In the genomic region with DNA sequence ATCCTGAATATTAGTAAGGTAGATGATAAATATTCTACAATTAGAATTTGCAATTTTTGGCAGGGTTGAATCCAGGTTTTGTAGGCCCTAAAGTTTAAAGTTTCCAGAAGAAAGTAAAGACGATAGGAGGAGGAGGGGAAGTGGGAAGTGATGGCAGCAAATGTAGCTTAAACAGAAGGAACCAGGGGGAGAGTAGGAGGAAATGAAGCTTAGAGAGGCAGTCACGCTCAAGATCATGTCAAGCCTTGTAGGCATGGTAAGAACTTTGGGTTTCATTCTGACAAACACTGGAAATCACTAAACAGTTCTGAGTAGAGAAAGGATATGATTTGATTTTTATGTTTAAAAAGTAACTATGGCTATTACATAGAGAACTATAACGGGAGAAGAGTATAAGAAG, we compare ENCODE assay signal across 16 cellular contexts.
"Had no signal": no experiment of that assay in that cellular context is flagged by ENCODE, and none has a peak within 500 bp of the region (broad histone marks: within the 10 kb centered on the region; RNA-seq: fewer than 3 reads in every experiment).

No MANE protein-coding gene starts in this region.

- H3K27me3 Mint-ChIP-seq: naive thymus-derived CD4-positive, alpha-beta T cell had no signal

- FAIRE-seq: keratinocyte, pancreas had no signal

- H3K9me3 Mint-ChIP-seq: naive thymus-derived CD4-positive, alpha-beta T cell had no signal

- H3K4me1 Mint-ChIP-seq: naive thymus-derived CD4-positive, alpha-beta T cell had no signal

- H3K27ac Mint-ChIP-seq: naive thymus-derived CD4-positive, alpha-beta T cell had no signal

- H3K9me3 ChIP-seq: mucosa of descending colon, pancreas, tibial artery had no signal

- H3K4me3 Mint-ChIP-seq: naive thymus-derived CD4-positive, alpha-beta T cell had no signal

- ATAC-seq: left lobe of liver; mucosa of descending colon; naive thymus-derived CD4-positive, alpha-beta T cell; pancreas had no signal

- DNase-seq: activated CD4-positive, alpha-beta T cell treated with anti-CD3 and anti-CD28 coated beads, Interleukin-2, amount 50 U/mL, for 1 hour; activated CD4-positive, CD25-positive, alpha-beta regulatory T cell; activated naive CD4-positive, alpha-beta T cell treated with Interleukin-2 at 50 U/mL for 16 hours; aorta; cortex of kidney; effector CD4-positive, alpha-beta T cell; foreskin fibroblast; hippocampal formation; mucosa of descending colon; naive thymus-derived CD4-positive, alpha-beta T cell; pancreas; stimulated activated CD4-positive, alpha-beta T cell treated with anti-CD3 and anti-CD28 coated beads, Interleukin-12 subunit alpha, Interleukin-12 subunit beta, amount 100 ng/mL, for 4 hours; stimulated activated naive CD4-positive, alpha-beta T cell; tibial artery had no signal
